Comparison of ENCODE assay signal across 8 cellular contexts in genomic region chr7:38345546-38346172, GRCh38.
DNase-seq lines count a peak whose midpoint lies in the region; ATAC-seq and TF ChIP-seq lines count a peak whose summit lies in the region.
"Not testable (repeated sequence)": the region's sequence is repeated elsewhere in the genome, so short reads cannot be mapped to it uniquely, and the experiment has no call there.

No MANE protein-coding gene starts in this region.

- H3K27me3 Mint-ChIP-seq in activated T-helper 2 cell treated with anti-CD3 and anti-CD28 coated beads, Interferon-gamma antibody, Interleukin-2, Interleukin-4, amounts not matched to agents 10 μg/mL and 5 μg/mL and 100 μg/mL, durations not matched to agents 14 hours and 24 hours and 36 hours (ENCODE audit: low read depth); naive thymus-derived CD8-positive, alpha-beta T cell: not testable (repeated sequence)

- H3K4me3 ChIP-seq in AG10803 (ENCODE audit: low read length) = not testable (repeated sequence)

- intact Hi-C loops in activated T-helper 2 cell treated with anti-CD3 and anti-CD28 coated beads, Interferon-gamma antibody, Interleukin-2, Interleukin-4, amounts not matched to agents 10 μg/mL and 5 μg/mL and 100 μg/mL, durations not matched to agents 14 hours and 24 hours and 36 hours (cut with micrococcal nuclease) = loop anchor here (1.0 to 2.0 kb wide), 2 partner anchors 13 to 113 kb away; no protein-coding TSS in a partner anchor

- CTCF ChIA-PET in RWPE1 (lab: Yijun Ruan, JAX) = interaction anchor here (0.6 to 1.4 kb wide), 6 partner anchors 10 to 1337 kb away, joined by 3 to 9 read pairs (median 4); no protein-coding TSS in a partner anchor

- peak; percentile 75 for TF ChIP-seq CTCF in AG10803 (conservative IDR thresholded peaks at IDR 0.05; ENCODE audit: low read length)
- peak; percentile 39; the same call in 1 of the 2 replicates for TF ChIP-seq CTCF in RWPE1 (conservative IDR thresholded peaks at IDR 0.05; ENCODE audit: low read depth)

- not testable (repeated sequence) for H3K9me3 Mint-ChIP-seq in activated T-helper 2 cell treated with anti-CD3 and anti-CD28 coated beads, Interferon-gamma antibody, Interleukin-2, Interleukin-4, amounts not matched to agents 10 μg/mL and 5 μg/mL and 100 μg/mL, durations not matched to agents 14 hours and 24 hours and 36 hours; naive thymus-derived CD8-positive, alpha-beta T cell

- peak overlapping the region; percentile 24 for H3K4me3 Mint-ChIP-seq in activated T-helper 2 cell treated with anti-CD3 and anti-CD28 coated beads, Interferon-gamma antibody, Interleukin-2, Interleukin-4, amounts not matched to agents 10 μg/mL and 5 μg/mL and 100 μg/mL, durations not matched to agents 14 hours and 24 hours and 36 hours (ENCODE audit: low read depth)
- H3K4me3 Mint-ChIP-seq in naive thymus-derived CD8-positive, alpha-beta T cell = peak overlapping the region; percentile 20 to 85 (median 76)

- peak; percentile 41 for ATAC-seq in GM18520 (IDR thresholded peaks at IDR 0.05; ENCODE audit: unreplicated experiment)
- peak; percentile 49 for ATAC-seq in HG02623 (IDR thresholded peaks at IDR 0.05; ENCODE audit: unreplicated experiment)
- peak; percentile 68 to 89 for ATAC-seq in naive thymus-derived CD8-positive, alpha-beta T cell

- H3K36me3 Mint-ChIP-seq in activated T-helper 2 cell treated with anti-CD3 and anti-CD28 coated beads, Interferon-gamma antibody, Interleukin-2, Interleukin-4, amounts not matched to agents 10 μg/mL and 5 μg/mL and 100 μg/mL, durations not matched to agents 14 hours and 24 hours and 36 hours (ENCODE audit: low read depth); naive thymus-derived CD8-positive, alpha-beta T cell: not testable (repeated sequence)

- H3K27ac ChIP-seq in RWPE1 = not testable (repeated sequence)

- peak; percentile 48 for DNase-seq in AG10803 (ENCODE audit: low read depth)
- DNase-seq in LHCN-M2 (ENCODE audit: low read depth) = peak; percentile 65
- DNase-seq in RWPE1 (ENCODE audit: low spot score) = not testable (repeated sequence)
- DNase-seq in activated T-helper 2 cell treated with anti-CD3 and anti-CD28 coated beads, Interferon-gamma antibody, Interleukin-2, Interleukin-4, amounts not matched to agents 10 μg/mL and 5 μg/mL and 100 μg/mL, durations not matched to agents 14 hours and 24 hours and 36 hours (ENCODE audit: low spot score) = peak; percentile 45
- peak; percentile 37 for DNase-seq in fibroblast of gingiva (ENCODE audit: low read depth)
- peak in 6 of 10 donors; percentile 38 to 80 (median 58) for DNase-seq in naive thymus-derived CD8-positive, alpha-beta T cell

- peaks cover 53% of the 10 kb centered on the region for H3K4me1 Mint-ChIP-seq in activated T-helper 2 cell treated with anti-CD3 and anti-CD28 coated beads, Interferon-gamma antibody, Interleukin-2, Interleukin-4, amounts not matched to agents 10 μg/mL and 5 μg/mL and 100 μg/mL, durations not matched to agents 14 hours and 24 hours and 36 hours (ENCODE audit: low read depth)
- peaks cover 11 to 71% (median 53%) of the 10 kb centered on the region in 4 donors for H3K4me1 Mint-ChIP-seq in naive thymus-derived CD8-positive, alpha-beta T cell

- H3K27ac Mint-ChIP-seq in activated T-helper 2 cell treated with anti-CD3 and anti-CD28 coated beads, Interferon-gamma antibody, Interleukin-2, Interleukin-4, amounts not matched to agents 10 μg/mL and 5 μg/mL and 100 μg/mL, durations not matched to agents 14 hours and 24 hours and 36 hours = peak overlapping the region; percentile 84
- H3K27ac Mint-ChIP-seq in naive thymus-derived CD8-positive, alpha-beta T cell = peak overlapping the region in 9 of 10 donors; percentile 71 to 94 (median 91)

- POLR2A ChIA-PET in RWPE1 (lab: Yijun Ruan, JAX; ENCODE audit: low non-redundant PET) = not testable (repeated sequence)
- POLR2A ChIA-PET in naive thymus-derived CD8-positive, alpha-beta T cell (lab: Charles Lee) = interaction anchor here (0.7 to 1.4 kb wide), 2 partner anchors 12 to 24 kb away, joined by 3 read pairs; no protein-coding TSS in a partner anchor
